32 cellular contexts compared by ENCODE assay signal in genomic region chr19:40078377-40078776, GRCh38.
"Had no signal": no experiment of that assay in that cellular context is flagged by ENCODE, and none has a peak within 500 bp of the region (broad histone marks: within the 10 kb centered on the region; RNA-seq: fewer than 3 reads in every experiment).

No MANE protein-coding gene starts in this region.

- H3K4me2 ChIP-seq: hepatocyte had no signal

- H2AFZ ChIP-seq: hepatocyte had no signal

- ATAC-seq: activated CD4-positive, CD25-positive, alpha-beta regulatory T cell treated with anti-CD3 and anti-CD28 coated beads, Interleukin-2, amount 50 U/mL, for 24 hours; activated CD8-positive, alpha-beta T cell treated with anti-CD3 and anti-CD28 coated beads for 36 hours; activated T-cell treated with anti-CD3 and anti-CD28 coated beads, Interleukin-2, amount 50 U/mL, for 4 hours; activated T-helper 17 cell treated with anti-CD3 and anti-CD28 coated beads, Interleukin-2, amount 50 U/mL, for 72 hours; gastroesophageal sphincter; heart right ventricle had no signal

- DNase-seq: activated B cell treated with CpG ODN at 0.5 μM for 24 hours; activated CD4-positive, alpha-beta T cell treated with anti-CD3 and anti-CD28 coated beads for 48 hours; activated CD4-positive, alpha-beta T cell treated with anti-CD3 and anti-CD28 coated beads, Interleukin-2, amount 50 U/mL, for 1 hour; activated CD4-positive, alpha-beta T cell treated with anti-CD3 and anti-CD28 coated beads, Interleukin-2, amount 50 U/mL, for 48 hours; activated CD8-positive, alpha-beta memory T cell treated with anti-CD3 and anti-CD28 coated beads for 24 hours; activated CD8-positive, alpha-beta T cell treated with anti-CD3 and anti-CD28 coated beads for 36 hours; activated effector memory CD4-positive, alpha-beta T cell treated with Interleukin-2 at 50 U/mL for 16 hours; activated gamma-delta T cell treated with Interleukin-2 at 50 U/mL for 16 hours; activated naive CD4-positive, alpha-beta T cell treated with anti-CD3 and anti-CD28 coated beads, Interleukin-2, amount 50 U/mL, for 16 hours; activated naive CD4-positive, alpha-beta T cell treated with Interleukin-2 at 50 U/mL for 16 hours; activated T-cell treated with anti-CD3 and anti-CD28 coated beads, Interleukin-2, amount 50 U/mL, for 4 hours; adrenal gland; amygdala; aorta; central memory CD4-positive, alpha-beta T cell; cerebellar nuclear complex; colonic mucosa; dorsolateral prefrontal cortex; effector memory CD4-positive, alpha-beta T cell; esophagus squamous epithelium; foreskin melanocyte; heart right ventricle; T1000; WERI-Rb-1 had no signal

- FAIRE-seq: endothelial cell of umbilical vein had no signal

- H3K4me3 ChIP-seq: adrenal gland, breast epithelium, cardiac muscle cell, colonic mucosa, dorsolateral prefrontal cortex, esophagus squamous epithelium, gastroesophageal sphincter, heart right ventricle, hepatocyte had no signal

- H3K27ac ChIP-seq: adrenal gland, breast epithelium, cardiac muscle cell, colonic mucosa, dorsolateral prefrontal cortex, epithelial cell of prostate, esophagus squamous epithelium, gastroesophageal sphincter, heart right ventricle, hepatocyte, WERI-Rb-1 had no signal

- H3K4me1 ChIP-seq: adrenal gland, breast epithelium, colonic mucosa, esophagus squamous epithelium, gastroesophageal sphincter had no signal

- H3K27me3 ChIP-seq: adrenal gland, breast epithelium, cardiac muscle cell, colonic mucosa, dorsolateral prefrontal cortex, esophagus squamous epithelium, gastroesophageal sphincter, heart right ventricle, hepatocyte had no signal

- H3K9me3 ChIP-seq: colonic mucosa had no signal
